Comparison of ENCODE assay signal across 8 cellular contexts in genomic region chr11:86740628-86741488, GRCh38. TPM values are rescaled to one million over a fixed set of nuclear protein-coding genes. Genes with fewer than 3 reads are reported as not detected.
A peak's percentile ranks its signal among the peaks of the same experiment; 100 is the strongest.
DNase-seq lines count a peak whose midpoint lies in the region; ATAC-seq, FAIRE-seq and TF ChIP-seq lines count a peak whose summit lies in the region.

No MANE protein-coding gene starts in this region.

- peaks cover 4% of the 10 kb centered on the region for H3K9me3 Mint-ChIP-seq in astrocyte (ENCODE audit: unreplicated experiment)

- H3K27ac Mint-ChIP-seq in astrocyte (ENCODE audit: unreplicated experiment): peak overlapping the region; percentile 100

- H3K9ac ChIP-seq in HUES64 (ENCODE audit: low read depth, low read length) (peak overlapping the region; percentile 69), astrocyte (ENCODE audit: low read length) (peak overlapping the region; percentile 80)

- H3K27me3 ChIP-seq in HUES64 (ENCODE audit: insufficient read depth, low read length) (no peaks in the 10 kb centered on the region), astrocyte (ENCODE audit: insufficient read depth, low read length) (no peaks in the 10 kb centered on the region)

- FAIRE-seq in astrocyte (lab: Jason Lieb, UNC): peak; percentile 55

- H3K27ac ChIP-seq in HUES64 (ENCODE audit: low read depth, low read length): peak overlapping the region; percentile 95
- peak overlapping the region; percentile 99 for H3K27ac ChIP-seq in astrocyte (ENCODE audit: low read depth, low read length)

- H3K36me3 Mint-ChIP-seq in astrocyte (ENCODE audit: low read depth, unreplicated experiment): no peaks in the 10 kb centered on the region

- WGBS in HUES64: 81% methylated on average over 7 of the region's 7 CpGs

- DNase-seq in AML-193 (lab: John Stamatoyannopoulos, UW) (peak; percentile 50 to 53), astrocyte (ENCODE audit: low read depth) (peak; percentile 96), iPS DF 19.7 (ENCODE audit: low read depth, low spot score) (peak; percentile 79), skeletal muscle cell (ENCODE audit: low read depth) (peak; percentile 90), NCI-H774 (lab: John Stamatoyannopoulos, UW) (no peak), GOT3 (lab: John Stamatoyannopoulos, UW) (no peak)

- no peak overlapping the region for H2AFZ ChIP-seq in astrocyte (ENCODE audit: low read depth, low read length)

- peaks cover 24% of the 10 kb centered on the region for H3K4me1 ChIP-seq in HUES64 (ENCODE audit: insufficient read depth, low read length)
- peaks cover 71% of the 10 kb centered on the region for H3K4me1 ChIP-seq in astrocyte (ENCODE audit: insufficient read depth, low read length)

- TF ChIP-seq CTCF in astrocyte (IDR thresholded peaks at IDR 0.05; ENCODE audit: insufficient read depth, low read depth, low read length): no peak

- no peaks in the 10 kb centered on the region for H4K20me1 ChIP-seq in astrocyte (ENCODE audit: insufficient read depth, low read length)

- H3K27me3 Mint-ChIP-seq in astrocyte (ENCODE audit: low read depth, unreplicated experiment): no peaks in the 10 kb centered on the region

- no peak overlapping the region for H3K4me3 ChIP-seq in HUES64 (ENCODE audit: low read length)
- H3K4me3 ChIP-seq in astrocyte (ENCODE audit: insufficient read depth, low read depth, low read length): peak overlapping the region; percentile 25
- H3K4me3 ChIP-seq in skeletal muscle cell (ENCODE audit: low read depth, low read length): no peak overlapping the region

- H3K4me3 Mint-ChIP-seq in astrocyte (ENCODE audit: unreplicated experiment): peak overlapping the region; percentile 64

- ATAC-seq in HG03159 (IDR thresholded peaks at IDR 0.05; ENCODE audit: unreplicated experiment): no peak

- H3K36me3 ChIP-seq in HUES64 (ENCODE audit: insufficient read depth, low read length) (no peaks in the 10 kb centered on the region), astrocyte (ENCODE audit: insufficient read depth, low read length) (no peaks in the 10 kb centered on the region)

- no peaks in the 10 kb centered on the region for H3K79me2 ChIP-seq in astrocyte (ENCODE audit: insufficient read depth, low read length)

- H3K9me3 ChIP-seq in HUES64 (ENCODE audit: insufficient read depth, low read depth, low read length): no peaks in the 10 kb centered on the region
- no peaks in the 10 kb centered on the region for H3K9me3 ChIP-seq in astrocyte (ENCODE audit: insufficient read depth, low read depth, low read length)

- peaks cover 72% of the 10 kb centered on the region for H3K4me1 Mint-ChIP-seq in astrocyte (ENCODE audit: low read depth, unreplicated experiment)

- H3K4me2 ChIP-seq in astrocyte (ENCODE audit: low read length): peak overlapping the region; percentile 78

RNA-seq across cellular contexts. Expression of gene PRSS23, which starts 59.5 kb away (rescaled TPM):
- polyA plus RNA-seq in HUES64 (2013, experiment 1 of 2): 11.9 TPM
- polyA plus RNA-seq in HUES64 (2013, experiment 2 of 2): 11.9 TPM
- total RNA-seq in astrocyte: 680 and 717 TPM in 2 replicates

Comparison
In these comparisons a context has a peak if more than half of its experiments do, and no peak if none do; other contexts are left out.
1. DNase-seq: peak in AML-193 (2 of 2), astrocyte (single experiment), iPS DF 19.7 (single experiment) and skeletal muscle cell (single experiment); none in NCI-H774 (single experiment) and GOT3 (single experiment).